22 cellular contexts compared by ENCODE assay signal in the genomic region with DNA sequence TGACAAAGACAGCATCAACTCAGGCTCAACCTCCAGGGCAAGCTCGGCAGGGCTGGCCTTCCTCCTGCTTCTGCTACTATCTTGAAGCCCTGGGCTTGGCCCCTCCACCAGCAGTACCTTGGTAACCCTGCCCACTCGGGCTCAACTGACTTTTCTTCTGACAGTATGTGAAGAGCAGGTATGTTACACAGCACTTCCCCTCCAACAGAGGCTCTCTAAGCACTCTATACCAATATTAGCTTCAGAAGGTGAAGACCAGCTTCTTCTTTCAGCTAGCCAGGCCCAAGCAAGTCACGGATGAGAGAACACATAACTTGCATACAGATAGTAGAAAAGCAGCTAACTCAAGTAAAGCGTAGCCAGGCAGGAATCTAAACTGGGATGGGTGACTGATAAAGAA.
DNase-seq lines count a peak whose midpoint lies in the region; ATAC-seq lines count a peak whose summit lies in the region.
"Had no signal": no experiment of that assay in that cellular context is flagged by ENCODE, and none has a peak within 500 bp of the region (broad histone marks: within the 10 kb centered on the region; RNA-seq: fewer than 3 reads in every experiment).

No MANE protein-coding gene starts in this region.

- H3K4me1 Mint-ChIP-seq in memory B cell, result peaks cover 10% of the 10 kb centered on the region
- no peaks in the 10 kb centered on the region for H3K4me1 Mint-ChIP-seq in activated T-helper 1 cell treated with anti-CD3 and anti-CD28 coated beads, Interleukin-12 subunit alpha, Interleukin-12 subunit beta, Interleukin-2, Interleukin-4 antibody, amounts not matched to agents 30 ng/mL and 10 ng/mL and 1 ng/mL, durations not matched to agents 14 hours and 24 hours and 36 hours (ENCODE audit: low read depth)
- H3K4me1 Mint-ChIP-seq: activated B cell treated with CpG ODN at 0.5 μM for 24 hours, naive B cell had no signal

- intact Hi-C loops in activated T-helper 1 cell treated with anti-CD3 and anti-CD28 coated beads, Interleukin-12 subunit alpha, Interleukin-12 subunit beta, Interleukin-2, Interleukin-4 antibody, amounts not matched to agents 30 ng/mL and 10 ng/mL and 1 ng/mL, durations not matched to agents 14 hours and 24 hours and 36 hours (cut with micrococcal nuclease), result no loop called here

- DNase-seq in memory B cell (ENCODE audit: low spot score in 2 of 2), result no peak
- DNase-seq in activated T-helper 1 cell treated with anti-CD3 and anti-CD28 coated beads, Interleukin-12 subunit alpha, Interleukin-12 subunit beta, Interleukin-2, Interleukin-4 antibody, amounts not matched to agents 30 ng/mL and 10 ng/mL and 1 ng/mL, durations not matched to agents 14 hours and 24 hours and 36 hours (ENCODE audit: low spot score), result no peak
- no peak for DNase-seq in hypothalamus (lab: John Stamatoyannopoulos, UW)
- DNase-seq: activated B cell treated with CpG ODN at 0.5 μM for 24 hours; activated CD8-positive, alpha-beta memory T cell treated with anti-CD3 and anti-CD28 coated beads for 24 hours; activated naive CD8-positive, alpha-beta T cell treated with anti-CD3 and anti-CD28 coated beads, Interleukin-2, amount 50 U/mL, for 24 hours; COR-L47; glutamatergic neuron; GM23248; lower lobe of right lung; naive B cell; NCI-H187 treated with DMSO at 0.1 percent for 48 hours; ovary; Right ventricle myocardium superior; stimulated activated CD4-positive, alpha-beta T cell treated with anti-CD3 and anti-CD28 coated beads, Interleukin-4, amount 100 ng/mL, for 1 hour had no signal

- peaks cover 2% of the 10 kb centered on the region for H3K9me3 Mint-ChIP-seq in memory B cell
- H3K9me3 Mint-ChIP-seq in activated T-helper 1 cell treated with anti-CD3 and anti-CD28 coated beads, Interleukin-12 subunit alpha, Interleukin-12 subunit beta, Interleukin-2, Interleukin-4 antibody, amounts not matched to agents 30 ng/mL and 10 ng/mL and 1 ng/mL, durations not matched to agents 14 hours and 24 hours and 36 hours, result no peaks in the 10 kb centered on the region
- H3K9me3 Mint-ChIP-seq: activated B cell treated with CpG ODN at 0.5 μM for 24 hours; activated naive CD8-positive, alpha-beta T cell treated with anti-CD3 and anti-CD28 coated beads, Interleukin-2, amount 50 U/mL, for 24 hours; T-helper 1 cell treated with Interleukin-12 subunit alpha and Interleukin-12 subunit beta and Interleukin-4 antibody, amounts not matched to agents 30 μg/mL and 1 μg/mL, for 36 hours had no signal

- H3K27ac Mint-ChIP-seq in memory B cell, result no peak overlapping the region
- H3K27ac Mint-ChIP-seq in activated T-helper 1 cell treated with anti-CD3 and anti-CD28 coated beads, Interleukin-12 subunit alpha, Interleukin-12 subunit beta, Interleukin-2, Interleukin-4 antibody, amounts not matched to agents 30 ng/mL and 10 ng/mL and 1 ng/mL, durations not matched to agents 14 hours and 24 hours and 36 hours, result no peak overlapping the region
- H3K27ac Mint-ChIP-seq: activated B cell treated with CpG ODN at 0.5 μM for 24 hours; activated naive CD8-positive, alpha-beta T cell treated with anti-CD3 and anti-CD28 coated beads, Interleukin-2, amount 50 U/mL, for 24 hours; IgD-negative memory B cell; naive B cell; T-helper 1 cell treated with Interleukin-12 subunit alpha and Interleukin-12 subunit beta and Interleukin-4 antibody, amounts not matched to agents 30 μg/mL and 1 μg/mL, for 36 hours had no signal

- H3K36me3 Mint-ChIP-seq in memory B cell, result peaks cover 1% of the 10 kb centered on the region
- H3K36me3 Mint-ChIP-seq in activated T-helper 1 cell treated with anti-CD3 and anti-CD28 coated beads, Interleukin-12 subunit alpha, Interleukin-12 subunit beta, Interleukin-2, Interleukin-4 antibody, amounts not matched to agents 30 ng/mL and 10 ng/mL and 1 ng/mL, durations not matched to agents 14 hours and 24 hours and 36 hours (ENCODE audit: low read depth), result peaks cover 1% of the 10 kb centered on the region
- H3K36me3 Mint-ChIP-seq: IgD-negative memory B cell, naive B cell had no signal

- H3K4me3 Mint-ChIP-seq in memory B cell, result no peak overlapping the region
- H3K4me3 Mint-ChIP-seq in activated T-helper 1 cell treated with anti-CD3 and anti-CD28 coated beads, Interleukin-12 subunit alpha, Interleukin-12 subunit beta, Interleukin-2, Interleukin-4 antibody, amounts not matched to agents 30 ng/mL and 10 ng/mL and 1 ng/mL, durations not matched to agents 14 hours and 24 hours and 36 hours, result no peak overlapping the region
- H3K4me3 Mint-ChIP-seq: activated B cell treated with CpG ODN at 0.5 μM for 24 hours; activated naive CD8-positive, alpha-beta T cell treated with anti-CD3 and anti-CD28 coated beads, Interleukin-2, amount 50 U/mL, for 24 hours; IgD-negative memory B cell; naive B cell; T-helper 1 cell treated with Interleukin-12 subunit alpha and Interleukin-12 subunit beta and Interleukin-4 antibody, amounts not matched to agents 30 μg/mL and 1 μg/mL, for 36 hours had no signal

- H3K27me3 Mint-ChIP-seq in memory B cell, result peaks cover 2% of the 10 kb centered on the region
- peaks cover 24% of the 10 kb centered on the region for H3K27me3 Mint-ChIP-seq in activated T-helper 1 cell treated with anti-CD3 and anti-CD28 coated beads, Interleukin-12 subunit alpha, Interleukin-12 subunit beta, Interleukin-2, Interleukin-4 antibody, amounts not matched to agents 30 ng/mL and 10 ng/mL and 1 ng/mL, durations not matched to agents 14 hours and 24 hours and 36 hours (ENCODE audit: insufficient read depth)
- H3K27me3 Mint-ChIP-seq: IgD-negative memory B cell had no signal

- peak; percentile 86 for ATAC-seq in GM18861 (IDR thresholded peaks at IDR 0.05; ENCODE audit: unreplicated experiment)
- peak; percentile 57 for ATAC-seq in GM21619 (IDR thresholded peaks at IDR 0.05; ENCODE audit: unreplicated experiment)
- ATAC-seq in HG03175 (IDR thresholded peaks at IDR 0.05; ENCODE audit: unreplicated experiment), result peak; percentile 49
- peak; percentile 60 for ATAC-seq in memory B cell (ENCODE audit: low read depth)
- no peak for ATAC-seq in HG02938 (IDR thresholded peaks at IDR 0.05; ENCODE audit: unreplicated experiment)
- ATAC-seq in HG03432 (IDR thresholded peaks at IDR 0.05; ENCODE audit: unreplicated experiment), result no peak
- ATAC-seq: activated naive CD8-positive, alpha-beta T cell treated with anti-CD3 and anti-CD28 coated beads, Interleukin-2, amount 50 U/mL, for 24 hours; lower lobe of right lung had no signal

Comparison
In these comparisons a context has a peak if more than half of its experiments do, and no peak if none do; other contexts are left out.
1. ATAC-seq: peak in GM18861 (single experiment), GM21619 (single experiment), HG03175 (single experiment) and memory B cell (single experiment); none in HG02938 (single experiment) and HG03432 (single experiment).